ENCODE assay signal across 13 cellular contexts in the genomic region with DNA sequence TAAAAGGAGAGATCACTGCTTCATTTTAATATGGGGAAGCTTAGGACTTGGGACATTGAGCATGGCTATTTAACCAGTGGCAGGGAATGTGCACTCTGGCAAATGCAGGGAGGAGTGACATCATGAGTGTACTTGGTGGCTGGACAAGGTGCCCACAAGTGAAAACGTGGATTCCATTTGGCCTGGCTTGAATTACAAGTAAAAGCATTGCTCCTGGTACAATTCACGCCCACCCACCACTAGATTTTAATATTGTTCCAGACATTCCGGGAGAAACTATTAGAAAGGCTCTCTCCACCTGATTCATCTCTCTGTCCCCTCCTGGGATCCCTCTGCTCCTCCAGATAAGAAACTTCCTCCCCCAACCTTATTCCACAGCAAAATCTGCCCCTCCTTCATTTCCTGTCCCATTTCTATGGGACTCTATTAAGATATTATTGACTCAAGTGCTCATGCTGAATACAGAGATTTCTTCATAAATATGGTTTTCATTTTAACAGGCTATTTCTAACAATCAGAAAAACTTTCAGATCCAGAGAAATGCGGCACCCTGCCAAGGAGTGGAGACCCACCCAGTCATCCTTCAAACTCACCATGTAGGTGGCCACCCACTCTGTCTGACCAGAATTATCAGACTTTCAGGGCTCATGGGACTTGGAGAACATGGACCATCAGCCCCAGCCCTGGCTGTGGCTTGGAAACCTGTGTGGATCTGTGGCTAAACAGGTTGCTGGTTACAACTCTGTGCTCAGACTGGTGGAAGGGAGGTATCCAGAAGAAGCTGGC. TPM values are rescaled to one million over a fixed set of nuclear protein-coding genes. Genes with fewer than 3 reads are reported as not detected.
DNase-seq lines count a peak whose midpoint lies in the region; ATAC-seq, FAIRE-seq and TF ChIP-seq lines count a peak whose summit lies in the region.
"Had no signal": no experiment of that assay in that cellular context is flagged by ENCODE, and none has a peak within 500 bp of the region (broad histone marks: within the 10 kb centered on the region; RNA-seq: fewer than 3 reads in every experiment).

No MANE protein-coding gene starts in this region.

- no TSS peak for BruUV-seq in K562 (replicated peaks; lab: Mats Ljungman, UMichigan)

- in situ Hi-C loops in K562 (cut with MboI) = no loop called here

- CTCF ChIA-PET in K562 (lab: Yijun Ruan, JAX; ENCODE audit: low intra/inter-chr PET ratio) = no interaction called here

- H3K79me2 ChIP-seq in K562 (ENCODE audit: control insufficient read depth, insufficient read depth, low read length) = no peaks in the 10 kb centered on the region

- no peak for TF ChIP-seq RAD21 in K562 (CRISPR knock-in tag; conservative IDR thresholded peaks at IDR 0.05 in 1 of 2, IDR thresholded peaks at IDR 0.05 in 1 of 2)

- H3K27ac ChIP-seq in K562 (ENCODE audit: extremely low read depth, low read depth, low read length) (no peak overlapping the region), heart right ventricle (peak overlapping the region in 6 of 10 donors; percentile 7 to 61 (median 29)), skeletal muscle tissue (ENCODE audit: low read depth, low read length) (peak overlapping the region; percentile 52)

- no peaks in the 10 kb centered on the region for H3K27me3 ChIP-seq in K562 (ENCODE audit: control insufficient read depth in 2 of 2, insufficient read depth in 2 of 2, low read length in 2 of 2)
- H3K27me3 ChIP-seq in heart right ventricle = no peaks in the 10 kb centered on the region
- H3K27me3 ChIP-seq in skeletal muscle tissue (ENCODE audit: control insufficient read depth in 3 of 3, insufficient read depth in 3 of 3, low read length in 3 of 3) = no peaks in the 10 kb centered on the region

- H3K4me1 ChIP-seq in K562 (replicated peaks in 1 of 2; ENCODE audit: control insufficient read depth in 2 of 2, insufficient read depth in 2 of 2, low read length in 2 of 2) (no peaks in the 10 kb centered on the region; a peak in 3 of 5 replicates), heart right ventricle (peaks cover 0 to 30% (median 12%) of the 10 kb centered on the region in 9 donors), skeletal muscle tissue (ENCODE audit: control insufficient read depth in 3 of 3, insufficient read depth in 3 of 3, low read length in 3 of 3) (peaks cover 5 to 9% (median 8%) of the 10 kb centered on the region in 3 donors)

- H3K4me3 ChIP-seq in K562 (no peak overlapping the region), heart right ventricle (no peak overlapping the region), skeletal muscle tissue (ENCODE audit: low read length in 3 of 3) (no peak overlapping the region)

- no peak overlapping the region for H2AFZ ChIP-seq in K562 (ENCODE audit: low read depth, low read length)

- TF ChIP-seq POLR2A in K562 (conservative IDR thresholded peaks at IDR 0.05) = no peak

- no peaks in the 10 kb centered on the region for H3K9me1 ChIP-seq in K562 (ENCODE audit: control insufficient read depth, insufficient read depth, low read length)

- H4K20me1 ChIP-seq in K562 (replicated peaks; ENCODE audit: control insufficient read depth, insufficient read depth, low read length) = no peaks in the 10 kb centered on the region

- FAIRE-seq in K562 (lab: Jason Lieb, UNC) = no peak

- H3K36me3 ChIP-seq in K562 (ENCODE audit: control insufficient read depth, insufficient read depth, low read length) (no peaks in the 10 kb centered on the region), heart right ventricle (no peaks in the 10 kb centered on the region), skeletal muscle tissue (ENCODE audit: control insufficient read depth in 3 of 3, insufficient read depth in 3 of 3, low read length in 3 of 3) (no peaks in the 10 kb centered on the region)

- POLR2A ChIA-PET in K562 (lab: Yijun Ruan, JAX) = interaction anchor here (0.9 kb wide), 1 partner anchor 13 kb away, joined by 3 read pairs; no protein-coding TSS in a partner anchor

- no peak overlapping the region for H3K4me2 ChIP-seq in K562 (ENCODE audit: insufficient read depth, low read length)

- 9% methylated on average over 4 of the region's 4 CpGs for WGBS in K562 (ENCODE audit: insufficient coverage, low coverage, missing lambda C conversion rate)
- WGBS in heart right ventricle, 2 donors = 53 to 69% methylated on average over 4 of the region's 4 CpGs

- TF ChIP-seq EP300 in K562 (IDR thresholded peaks at IDR 0.05; ENCODE audit: low read length) = no peak

- no peak overlapping the region for H3K9ac ChIP-seq in K562 (ENCODE audit: insufficient read depth in 1 of 2, low read depth in 2 of 2, low read length in 2 of 2)
- H3K9ac ChIP-seq in skeletal muscle tissue (ENCODE audit: low read depth in 1 of 3, low read length in 3 of 3) = no peak overlapping the region

- intact Hi-C loops in K562 (cut with micrococcal nuclease) (no loop called here), heart right ventricle (cut with DNase I) (no loop called here)

- ATAC-seq in K562 = no peak
- ATAC-seq in heart right ventricle = peak; percentile 4 to 62 (median 34)
- ATAC-seq in GM18511 (IDR thresholded peaks at IDR 0.05; ENCODE audit: unreplicated experiment) = no peak

- H3K9me3 ChIP-seq in K562 (replicated peaks; ENCODE audit: control insufficient read depth, insufficient read depth, low read depth, low read length) (no peaks in the 10 kb centered on the region), heart right ventricle (no peaks in the 10 kb centered on the region), skeletal muscle tissue (ENCODE audit: control insufficient read depth in 3 of 3, low read length in 3 of 3) (no peaks in the 10 kb centered on the region)

- DNase-seq in H4 (ENCODE audit: low spot score) = peak; percentile 44
- DNase-seq in K562 (ENCODE audit: extremely low read depth in 1 of 4, low spot score in 3 of 4) = no peak
- no peak for DNase-seq in heart right ventricle
- no peak for DNase-seq in stimulated activated CD4-positive, alpha-beta T cell treated with anti-CD3 and anti-CD28 coated beads, Interleukin-15, amount 100 ng/mL, for 24 hours
- no peak for DNase-seq in DMS153 (lab: John Stamatoyannopoulos, UW)
- no peak for DNase-seq in NCI-H446 (lab: John Stamatoyannopoulos, UW)
- DNase-seq: activated naive CD4-positive, alpha-beta T cell treated with anti-CD3 and anti-CD28 coated beads for 36 hours; AML-193; mesendoderm; NCI-H2107; trophoblast cell had no signal

- no peak for TF ChIP-seq CTCF in K562 (IDR thresholded peaks at IDR 0.05 in 2 of 3, conservative IDR thresholded peaks at IDR 0.05 in 1 of 3; ENCODE audit: insufficient read depth in 2 of 3, low read depth in 1 of 3, low read length in 3 of 3)
- no peak for TF ChIP-seq CTCF in heart right ventricle (IDR thresholded peaks at IDR 0.05)

TF ChIP-seq in K562, 482 proteins besides CTCF, POLR2A, EP300 and RAD21:
- TF ChIP-seq E2F3 (CRISPR knock-in tag; IDR thresholded peaks at IDR 0.05) (no peak), FOSL1 (tag; conservative IDR thresholded peaks at IDR 0.05) (0 out of 2 replicates have a peak, but pooled peaks have one; percentile 14)
TF ChIP-seq in K562: peak in this region for 1.

RNA-seq across cellular contexts. Expression of a gene that starts 43.2 kb away (rescaled TPM):
- 0.31 and 1.0 TPM in 2 replicates for total RNA-seq in H4 (2014; rRNA removed; shearing (Covaris generic))
- total RNA-seq in K562 (2011; cell fraction: chromatin; rRNA removed; ENCODE audit: low replicate concordance) = not detected in 2 replicates
- not detected in 2 replicates for total RNA-seq in K562 (2011; cell fraction: nucleolus; rRNA removed)
- not detected in 2 replicates for total RNA-seq in K562 (2011; cell fraction: nucleoplasm; rRNA removed)
- not detected in 2 replicates for total RNA-seq in K562 (2014; rRNA removed)
- not detected in 2 replicates for total RNA-seq in K562 (2014; rRNA removed; fragmentation: Illumina TruSeq; extraction: Trizol)
- not detected in 2 replicates for total RNA-seq in K562 (2015; rRNA removed; fragmentation: Illumina TruSeq; extraction: Trizol)
- 0.40 TPM in 1 of 2 replicates, not detected in the other for total RNA-seq in K562 (2021)
- polyA plus RNA-seq in K562 (2011; rRNA removed) = not detected in 2 replicates
- not detected in 2 replicates for polyA plus RNA-seq in K562 (2011; cell fraction: cytosol; rRNA removed)
- not detected in 2 replicates for polyA plus RNA-seq in K562 (2011; cell fraction: nucleus; rRNA removed)
- not detected in 2 replicates for polyA plus RNA-seq in K562 (2012)
- not detected in 2 replicates for polyA plus RNA-seq in K562 (2014; fragmentation: Illumina TruSeq; extraction: Trizol)
- polyA plus RNA-seq in K562 (2014; fragmentation: Nextera tagmentation; extraction: Ambion mirVana) = not detected
- not detected in 2 replicates for polyA plus RNA-seq in K562 (2014; rRNA removed)
- not detected in 2 replicates for polyA minus RNA-seq in K562 (2011; rRNA and poly(A)+ RNA removed)
- polyA minus RNA-seq in K562 (2011; cell fraction: cytosol; rRNA and poly(A)+ RNA removed) = not detected in 2 replicates
- not detected in 2 replicates for polyA minus RNA-seq in K562 (2011; cell fraction: nucleus; rRNA and poly(A)+ RNA removed)
- 100 to 1,000 TPM in 4 of 10 donors, 10 to 100 TPM in 6; 34.0 to 115 (median 95.5) TPM for total RNA-seq in heart right ventricle
- polyA plus RNA-seq in heart right ventricle = 10 to 100 TPM in 1 of 2 donors, 1 to 10 TPM in 1; 5.9 to 13.0 TPM
- total RNA-seq in skeletal muscle tissue = 56.9 TPM
- total RNA-seq: activated naive CD4-positive, alpha-beta T cell treated with anti-CD3 and anti-CD28 coated beads for 36 hours had no signal

Comparison
In these comparisons a context has a peak if more than half of its experiments do, and no peak if none do; other contexts are left out.
1. ATAC-seq: peak in heart right ventricle (8 of 8); none in K562 (single experiment) and GM18511 (single experiment).
2. RNA of a gene that starts 43.2 kb away (total RNA-seq): 34.0 to 115 TPM in heart right ventricle and 56.9 TPM in skeletal muscle tissue (single experiment); 0.31 to 1.0 TPM in H4 and 0.40 TPM in K562; every median in the first group is over 10 times any median in the second.